Comparison of ENCODE assay signal across 19 cellular contexts in genomic region chr11:118484405-118484804, GRCh38. TPM values are rescaled to one million over a fixed set of nuclear protein-coding genes. Genes with fewer than 3 reads are reported as not detected.
A peak's percentile ranks its signal among the peaks of the same experiment; 100 is the strongest.
DNase-seq lines count a peak whose midpoint lies in the region; ATAC-seq, FAIRE-seq and TF ChIP-seq lines count a peak whose summit lies in the region.
"Had no signal": no experiment of that assay in that cellular context is flagged by ENCODE, and none has a peak within 500 bp of the region (broad histone marks: within the 10 kb centered on the region; RNA-seq: fewer than 3 reads in every experiment).

No MANE protein-coding gene starts in this region.

- no peak for DNase-seq in activated naive CD4-positive, alpha-beta T cell treated with anti-CD3 and anti-CD28 coated beads for 36 hours
- DNase-seq in activated naive CD4-positive, alpha-beta T cell treated with anti-CD3 and anti-CD28 coated beads, Interleukin-2, amount 50 U/mL, for 16 hours = no peak
- DNase-seq in CD4-positive, CD25-positive, alpha-beta regulatory T cell = no peak
- DNase-seq in IMR-90 = no peak
- no peak for DNase-seq in K562 (ENCODE audit: extremely low read depth in 1 of 4, low spot score in 3 of 4)
- no peak for DNase-seq in posterior cingulate gyrus
- no peak for DNase-seq in GM10248 (ENCODE audit: extremely low spot score)
- DNase-seq: Caco-2, GDM1, HCEC 1CT, KG1, NCI-H1105 treated with DMSO at 0.1 percent for 48 hours, NCI-H1694 treated with DMSO at 0.1 percent for 48 hours had no signal

- H3K4me3 Mint-ChIP-seq in activated naive CD4-positive, alpha-beta T cell treated with anti-CD3 and anti-CD28 coated beads for 36 hours = no peak overlapping the region
- no peak overlapping the region for H3K4me3 Mint-ChIP-seq in CD4-positive, CD25-positive, alpha-beta regulatory T cell
- H3K4me3 Mint-ChIP-seq: GM23338 had no signal

- H2BK20ac ChIP-seq in IMR-90 (ENCODE audit: low read depth, low read length) = no peak overlapping the region

- H3K4me1 ChIP-seq in CD4-positive, CD25-positive, alpha-beta regulatory T cell (ENCODE audit: control insufficient read depth, insufficient read depth, low read length, poor library complexity, severe bottlenecking) = no peaks in the 10 kb centered on the region
- H3K4me1 ChIP-seq in IMR-90 (ENCODE audit: control insufficient read depth, insufficient read depth, low read length) (no peaks in the 10 kb centered on the region), K562 (replicated peaks in 1 of 2; ENCODE audit: control insufficient read depth in 2 of 2, insufficient read depth in 2 of 2, low read length in 2 of 2) (no peaks in the 10 kb centered on the region)
- H3K4me1 ChIP-seq: Caco-2, SJSA1 had no signal

- BruUV-seq in IMR-90 (replicated peaks; lab: Mats Ljungman, UMichigan) = no TSS peak
- BruUV-seq in K562 (replicated peaks; lab: Mats Ljungman, UMichigan) = no TSS peak

- H3K79me1 ChIP-seq in IMR-90 (ENCODE audit: low read depth in 1 of 2, low read length in 2 of 2) = peaks cover 0 to 3% of the 10 kb centered on the region in 2 experiments; a peak in 2 of 4 replicates

- ATAC-seq in CD4-positive, CD25-positive, alpha-beta regulatory T cell (ENCODE audit: low read depth in 2 of 2) = no peak
- no peak for ATAC-seq in IMR-90 (ENCODE audit: low read depth)
- no peak for ATAC-seq in K562
- ATAC-seq in GM18868 (IDR thresholded peaks at IDR 0.05; ENCODE audit: unreplicated experiment) = no peak
- ATAC-seq: GM23338, Panc1 had no signal

- H3K56ac ChIP-seq in IMR-90 (ENCODE audit: extremely low read depth, insufficient read depth, low read length) = no peak overlapping the region

- no peak overlapping the region for H3K27ac ChIP-seq in CD4-positive, CD25-positive, alpha-beta regulatory T cell (ENCODE audit: insufficient read depth, low read length, poor library complexity, severe bottlenecking)
- H3K27ac ChIP-seq in IMR-90 (ENCODE audit: insufficient read depth, low read length) (no peak overlapping the region), K562 (ENCODE audit: extremely low read depth, low read depth, low read length) (no peak overlapping the region)
- H3K27ac ChIP-seq: C4-2B, SJSA1 had no signal

- peaks cover 4% of the 10 kb centered on the region for H3K4me1 Mint-ChIP-seq in activated naive CD4-positive, alpha-beta T cell treated with anti-CD3 and anti-CD28 coated beads for 36 hours (ENCODE audit: low read depth)
- H3K4me1 Mint-ChIP-seq in CD4-positive, CD25-positive, alpha-beta regulatory T cell = peaks cover 2 to 7% (median 7%) of the 10 kb centered on the region in 4 donors
- H3K4me1 Mint-ChIP-seq: GM23338 had no signal

- no peak for TF ChIP-seq EP300 in K562 (IDR thresholded peaks at IDR 0.05; ENCODE audit: low read length)

- TF ChIP-seq POLR2A in IMR-90 (IDR thresholded peaks at IDR 0.05; ENCODE audit: low read depth, low read length) (no peak), K562 (conservative IDR thresholded peaks at IDR 0.05) (no peak)

- H3K9me1 ChIP-seq in IMR-90 (ENCODE audit: insufficient read depth, low read length) = no peaks in the 10 kb centered on the region
- no peaks in the 10 kb centered on the region for H3K9me1 ChIP-seq in K562 (ENCODE audit: control insufficient read depth, insufficient read depth, low read length)

- H2BK15ac ChIP-seq in IMR-90 (ENCODE audit: low read depth, low read length) = no peak overlapping the region

- H4K20me1 ChIP-seq in IMR-90 (ENCODE audit: insufficient read depth, low read length) = no peaks in the 10 kb centered on the region
- no peaks in the 10 kb centered on the region for H4K20me1 ChIP-seq in K562 (replicated peaks; ENCODE audit: control insufficient read depth, insufficient read depth, low read length)

- H3K9me3 ChIP-seq in CD4-positive, CD25-positive, alpha-beta regulatory T cell (ENCODE audit: control insufficient read depth in 2 of 2, low read length in 2 of 2) = no peaks in the 10 kb centered on the region
- H3K9me3 ChIP-seq in IMR-90 (ENCODE audit: control insufficient read depth, insufficient read depth, low read length) (no peaks in the 10 kb centered on the region), K562 (replicated peaks; ENCODE audit: control insufficient read depth, insufficient read depth, low read depth, low read length) (no peaks in the 10 kb centered on the region)
- H3K9me3 ChIP-seq: Caco-2, SJSA1 had no signal

- H3K4me3 ChIP-seq in CD4-positive, CD25-positive, alpha-beta regulatory T cell (ENCODE audit: low read depth, low read length) = no peak overlapping the region
- H3K4me3 ChIP-seq in IMR-90 (ENCODE audit: insufficient read depth, low read depth, low read length) (no peak overlapping the region), K562 (no peak overlapping the region)
- H3K4me3 ChIP-seq: GM23338, SJSA1 had no signal

- H3K79me2 ChIP-seq in K562 (ENCODE audit: control insufficient read depth, insufficient read depth, low read length) = no peaks in the 10 kb centered on the region

- intact Hi-C loops in activated naive CD4-positive, alpha-beta T cell treated with anti-CD3 and anti-CD28 coated beads for 36 hours (cut with micrococcal nuclease) = no loop called here
- intact Hi-C loops in IMR-90 (cut with micrococcal nuclease) = no loop called here
- intact Hi-C loops in K562 (cut with micrococcal nuclease) = no loop called here
- intact Hi-C loops in posterior cingulate gyrus (cut with DNase I) = loop anchor here (10.0 kb wide), 1 partner anchor 80 kb away; the partner anchor contains the start of gene ATP5MG

- no peak overlapping the region for H3K4me2 ChIP-seq in IMR-90 (ENCODE audit: low read depth, low read length)
- no peak overlapping the region for H3K4me2 ChIP-seq in K562 (ENCODE audit: insufficient read depth, low read length)
- H3K4me2 ChIP-seq: GM23338 had no signal

- no peaks in the 10 kb centered on the region for H3K27me3 ChIP-seq in CD4-positive, CD25-positive, alpha-beta regulatory T cell (ENCODE audit: control insufficient read depth, insufficient read depth, low read length)
- H3K27me3 ChIP-seq in IMR-90 (ENCODE audit: control insufficient read depth, insufficient read depth, low read length) (no peaks in the 10 kb centered on the region), K562 (ENCODE audit: control insufficient read depth in 2 of 2, insufficient read depth in 2 of 2, low read length in 2 of 2) (no peaks in the 10 kb centered on the region)
- H3K27me3 ChIP-seq: SJSA1 had no signal

- H2AK5ac ChIP-seq in IMR-90 (ENCODE audit: low read depth, low read length) = no peak overlapping the region

- H3K14ac ChIP-seq in IMR-90 (replicated peaks; ENCODE audit: low read depth, low read length) = no peak overlapping the region

- no peak overlapping the region for H3K9ac ChIP-seq in IMR-90 (ENCODE audit: low read depth, low read length)
- no peak overlapping the region for H3K9ac ChIP-seq in K562 (ENCODE audit: insufficient read depth in 1 of 2, low read depth in 2 of 2, low read length in 2 of 2)

- H4K91ac ChIP-seq in IMR-90 (ENCODE audit: insufficient read depth, low read depth, low read length) = no peak overlapping the region

- TF ChIP-seq RAD21 in IMR-90 (IDR thresholded peaks at IDR 0.05; ENCODE audit: low read length) = no peak
- no peak for TF ChIP-seq RAD21 in K562 (CRISPR knock-in tag; conservative IDR thresholded peaks at IDR 0.05 in 1 of 2, IDR thresholded peaks at IDR 0.05 in 1 of 2)

- CTCF ChIA-PET in activated naive CD4-positive, alpha-beta T cell treated with anti-CD3 and anti-CD28 coated beads for 36 hours (lab: Charles Lee) = interaction anchor here (1.0 kb wide), 1 partner anchor 18 kb away, joined by 3 read pairs; no protein-coding TSS in a partner anchor
- CTCF ChIA-PET in IMR-90 (lab: Yijun Ruan, JAX) (no interaction called here), K562 (lab: Yijun Ruan, JAX; ENCODE audit: low intra/inter-chr PET ratio) (no interaction called here), GM10248 (lab: Yijun Ruan, JAX) (no interaction called here)

- WGBS in IMR-90 (ENCODE audit: extremely low coverage in 2 of 2, insufficient read length in 1 of 2), 2 experiments = no CpG with 5 or more reads among the region's 3 CpGs
- 96% methylated on average over 3 of the region's 3 CpGs for WGBS in K562 (ENCODE audit: insufficient coverage, low coverage, missing lambda C conversion rate)

- H3K23ac ChIP-seq in IMR-90 (ENCODE audit: low read depth, low read length) = no peak overlapping the region

- peaks cover 80% of the 10 kb centered on the region for H3K36me3 ChIP-seq in CD4-positive, CD25-positive, alpha-beta regulatory T cell (ENCODE audit: control insufficient read depth, insufficient read depth, low read length)
- H3K36me3 ChIP-seq in IMR-90 (ENCODE audit: control insufficient read depth, insufficient read depth, low read length) (peaks cover 36% of the 10 kb centered on the region), K562 (ENCODE audit: control insufficient read depth, insufficient read depth, low read length) (peaks cover 82% of the 10 kb centered on the region)

- no peak overlapping the region for H3K18ac ChIP-seq in IMR-90 (ENCODE audit: low read depth, low read length)

- no peak overlapping the region for H4K5ac ChIP-seq in IMR-90 (ENCODE audit: low read depth, low read length)

- TF ChIP-seq CTCF in IMR-90 (conservative IDR thresholded peaks at IDR 0.05; ENCODE audit: low read depth, low read length) = no peak
- TF ChIP-seq CTCF in K562 (IDR thresholded peaks at IDR 0.05 in 2 of 3, conservative IDR thresholded peaks at IDR 0.05 in 1 of 3; ENCODE audit: insufficient read depth in 2 of 3, low read depth in 1 of 3, low read length in 3 of 3) = no peak
- TF ChIP-seq CTCF in GM10248 (IDR thresholded peaks at IDR 0.05; ENCODE audit: control extremely low read depth, extremely low read depth, low read depth, missing control alignments) = no peak

- no peak overlapping the region for H2BK120ac ChIP-seq in IMR-90 (ENCODE audit: low read depth, low read length)

- no peak overlapping the region for H2AK9ac ChIP-seq in IMR-90 (replicated peaks; ENCODE audit: low read depth, low read length, poor library complexity)

- in situ Hi-C loops in IMR-90 (cut with MboI; ENCODE audit: low sequenced_read_pairs) = no loop called here
- in situ Hi-C loops in K562 (cut with MboI) = no loop called here

- POLR2A ChIA-PET in IMR-90 (lab: Charles Lee; ENCODE audit: unreplicated experiment) (no interaction called here), K562 (lab: Yijun Ruan, JAX) (no interaction called here), GM10248 (lab: Yijun Ruan, JAX) (no interaction called here)

- H3K9me3 Mint-ChIP-seq in activated naive CD4-positive, alpha-beta T cell treated with anti-CD3 and anti-CD28 coated beads for 36 hours = peaks cover 1% of the 10 kb centered on the region
- H3K9me3 Mint-ChIP-seq in CD4-positive, CD25-positive, alpha-beta regulatory T cell = no peaks in the 10 kb centered on the region
- H3K9me3 Mint-ChIP-seq: GM23338 had no signal

- H3K36me3 Mint-ChIP-seq in activated naive CD4-positive, alpha-beta T cell treated with anti-CD3 and anti-CD28 coated beads for 36 hours (ENCODE audit: low read depth) = peaks cover 31% of the 10 kb centered on the region
- peaks cover 29% of the 10 kb centered on the region for H3K36me3 Mint-ChIP-seq in CD4-positive, CD25-positive, alpha-beta regulatory T cell

- H2AFZ ChIP-seq in IMR-90 (replicated peaks; ENCODE audit: low read length, poor library complexity) = no peak overlapping the region
- H2AFZ ChIP-seq in K562 (ENCODE audit: low read depth, low read length) = no peak overlapping the region
- H2AFZ ChIP-seq: GM23338 had no signal

- H3K4ac ChIP-seq in IMR-90 (ENCODE audit: low read depth, low read length) = no peak overlapping the region

- H3K27me3 Mint-ChIP-seq in activated naive CD4-positive, alpha-beta T cell treated with anti-CD3 and anti-CD28 coated beads for 36 hours (ENCODE audit: low read depth) = no peaks in the 10 kb centered on the region
- no peaks in the 10 kb centered on the region for H3K27me3 Mint-ChIP-seq in CD4-positive, CD25-positive, alpha-beta regulatory T cell

- dilution Hi-C loops in IMR-90 (cut with HindIII; ENCODE audit: low sequenced_read_pairs, unreplicated experiment) = no loop called here

- no peak overlapping the region for H2BK5ac ChIP-seq in IMR-90 (ENCODE audit: low read depth, low read length, poor library complexity, severe bottlenecking)

- H4K8ac ChIP-seq in IMR-90 (ENCODE audit: low read depth in 2 of 2, low read length in 2 of 2) = no peak overlapping the region

- no peak for FAIRE-seq in K562 (lab: Jason Lieb, UNC)

- H3K27ac Mint-ChIP-seq in activated naive CD4-positive, alpha-beta T cell treated with anti-CD3 and anti-CD28 coated beads for 36 hours = peak overlapping the region; percentile 18
- peak overlapping the region in 2 of 3 donors; percentile 16 to 37 for H3K27ac Mint-ChIP-seq in CD4-positive, CD25-positive, alpha-beta regulatory T cell
- H3K27ac Mint-ChIP-seq: GM23338 had no signal

RNA-seq across cellular contexts. Expression of gene TTC36, which starts 42.9 kb away (rescaled TPM):
- not detected for total RNA-seq in activated naive CD4-positive, alpha-beta T cell treated with anti-CD3 and anti-CD28 coated beads for 36 hours
- not detected for total RNA-seq in CD4-positive, CD25-positive, alpha-beta regulatory T cell
- under 1 TPM; 0.22 to 0.87 (median 0.50) TPM for polyA plus RNA-seq in CD4-positive, CD25-positive, alpha-beta regulatory T cell
- total RNA-seq in IMR-90 (2012; rRNA removed) (not detected in 2 replicates), K562 (2014; rRNA removed) (0.78 TPM in 1 of 2 replicates, not detected in the other), K562 (2014; rRNA removed; fragmentation: Illumina TruSeq; extraction: Trizol) (not detected in 2 replicates), K562 (2015; rRNA removed; fragmentation: Illumina TruSeq; extraction: Trizol) (not detected in 2 replicates), K562 (2021) (0.22 and 0.36 TPM in 2 replicates)
- polyA plus RNA-seq in IMR-90 (2012; rRNA removed) (not detected in 2 replicates), K562 (2011; rRNA removed) (not detected in 2 replicates), K562 (2014; fragmentation: Illumina TruSeq; extraction: Trizol) (not detected in 2 replicates), K562 (2014; fragmentation: Nextera tagmentation; extraction: Ambion mirVana) (not detected), K562 (2014; rRNA removed) (0.23 and 0.59 TPM in 2 replicates)
- 0.21 TPM in 1 of 2 replicates, not detected in the other for polyA plus RNA-seq in IMR-90 (2012; cell fraction: cytosol; rRNA removed)
- 0.13 and 1.5 TPM in 2 replicates for polyA plus RNA-seq in IMR-90 (2012; cell fraction: nucleus; rRNA removed; ENCODE audit: low replicate concordance)
- total RNA-seq in K562 (2011; cell fraction: chromatin; rRNA removed; ENCODE audit: low replicate concordance) = not detected in 2 replicates
- total RNA-seq in K562 (2011; cell fraction: nucleolus; rRNA removed) = 0.66 and 0.83 TPM in 2 replicates
- total RNA-seq in K562 (2011; cell fraction: nucleoplasm; rRNA removed) = not detected in 2 replicates
- polyA plus RNA-seq in K562 (2011; cell fraction: cytosol; rRNA removed) = 0.06 TPM in 1 of 2 replicates, not detected in the other
- polyA plus RNA-seq in K562 (2011; cell fraction: nucleus; rRNA removed) = 0.18 and 0.53 TPM in 2 replicates
- polyA plus RNA-seq in K562 (2012) = 0.14 and 0.15 TPM in 2 replicates
- polyA minus RNA-seq in K562 (2011; rRNA and poly(A)+ RNA removed) = not detected in 2 replicates
- not detected in 2 replicates for polyA minus RNA-seq in K562 (2011; cell fraction: cytosol; rRNA and poly(A)+ RNA removed)
- 0.27 and 0.78 TPM in 2 replicates for polyA minus RNA-seq in K562 (2011; cell fraction: nucleus; rRNA and poly(A)+ RNA removed)
- total RNA-seq: NCI-H460, SJSA1 had no signal

RNA-seq across cellular contexts. Expression of gene TMEM25, which starts 46.6 kb away (rescaled TPM):
- total RNA-seq in activated naive CD4-positive, alpha-beta T cell treated with anti-CD3 and anti-CD28 coated beads for 36 hours = 10 to 100 TPM; 13.3 to 14.1 TPM
- 10.7 TPM for total RNA-seq in CD4-positive, CD25-positive, alpha-beta regulatory T cell
- 10 to 100 TPM in 3 of 4 donors, 1 to 10 TPM in 1; 10.0 to 17.3 (median 14.2) TPM for polyA plus RNA-seq in CD4-positive, CD25-positive, alpha-beta regulatory T cell
- total RNA-seq in IMR-90 (2012; rRNA removed) (14.0 and 14.2 TPM in 2 replicates), K562 (2014; rRNA removed) (1.5 and 2.1 TPM in 2 replicates), K562 (2014; rRNA removed; fragmentation: Illumina TruSeq; extraction: Trizol) (0.77 and 1.2 TPM in 2 replicates), K562 (2015; rRNA removed; fragmentation: Illumina TruSeq; extraction: Trizol) (1.8 and 2.0 TPM in 2 replicates), K562 (2021) (3.2 TPM in 2 replicates)
- polyA plus RNA-seq in IMR-90 (2012; rRNA removed) (37.1 and 41.7 TPM in 2 replicates), K562 (2011; rRNA removed) (2.2 and 7.1 TPM in 2 replicates), K562 (2014; fragmentation: Illumina TruSeq; extraction: Trizol) (2.7 and 3.4 TPM in 2 replicates), K562 (2014; fragmentation: Nextera tagmentation; extraction: Ambion mirVana) (under 1 TPM; 0.34 to 0.49 TPM), K562 (2014; rRNA removed) (3.8 and 4.3 TPM in 2 replicates)
- 19.5 and 40.7 TPM in 2 replicates for polyA plus RNA-seq in IMR-90 (2012; cell fraction: cytosol; rRNA removed)
- polyA plus RNA-seq in IMR-90 (2012; cell fraction: nucleus; rRNA removed; ENCODE audit: low replicate concordance) = 67.7 and 134 TPM in 2 replicates
- total RNA-seq in K562 (2011; cell fraction: chromatin; rRNA removed; ENCODE audit: low replicate concordance) = 15.4 and 39.3 TPM in 2 replicates
- 19.7 and 20.1 TPM in 2 replicates for total RNA-seq in K562 (2011; cell fraction: nucleolus; rRNA removed)
- total RNA-seq in K562 (2011; cell fraction: nucleoplasm; rRNA removed) = 15.8 and 18.2 TPM in 2 replicates
- 4.0 and 6.3 TPM in 2 replicates for polyA plus RNA-seq in K562 (2011; cell fraction: cytosol; rRNA removed)
- polyA plus RNA-seq in K562 (2011; cell fraction: nucleus; rRNA removed) = 35.3 and 59.2 TPM in 2 replicates
- 1.6 and 4.2 TPM in 2 replicates for polyA plus RNA-seq in K562 (2012)
- polyA minus RNA-seq in K562 (2011; rRNA and poly(A)+ RNA removed) = 4.1 and 5.3 TPM in 2 replicates
- polyA minus RNA-seq in K562 (2011; cell fraction: cytosol; rRNA and poly(A)+ RNA removed) = 2.1 and 6.1 TPM in 2 replicates
- 11.3 and 17.8 TPM in 2 replicates for polyA minus RNA-seq in K562 (2011; cell fraction: nucleus; rRNA and poly(A)+ RNA removed)

RNA-seq across cellular contexts. Expression of gene KMT2A, which starts 48.1 kb away (rescaled TPM):
- 10 to 100 TPM; 68.4 to 68.5 TPM for total RNA-seq in activated naive CD4-positive, alpha-beta T cell treated with anti-CD3 and anti-CD28 coated beads for 36 hours
- 179 TPM for total RNA-seq in CD4-positive, CD25-positive, alpha-beta regulatory T cell
- 10 to 100 TPM; 12.1 to 19.5 (median 18.2) TPM for polyA plus RNA-seq in CD4-positive, CD25-positive, alpha-beta regulatory T cell
- total RNA-seq in IMR-90 (2012; rRNA removed) = 19.7 and 21.1 TPM in 2 replicates
- 15.0 and 18.2 TPM in 2 replicates for polyA plus RNA-seq in IMR-90 (2012; rRNA removed)
- 6.1 and 6.3 TPM in 2 replicates for polyA plus RNA-seq in IMR-90 (2012; cell fraction: cytosol; rRNA removed)
- 26.7 and 54.4 TPM in 2 replicates for polyA plus RNA-seq in IMR-90 (2012; cell fraction: nucleus; rRNA removed; ENCODE audit: low replicate concordance)
- total RNA-seq in K562 (2011; cell fraction: chromatin; rRNA removed; ENCODE audit: low replicate concordance) = 227 and 437 TPM in 2 replicates
- 184 and 220 TPM in 2 replicates for total RNA-seq in K562 (2011; cell fraction: nucleolus; rRNA removed)
- 320 and 503 TPM in 2 replicates for total RNA-seq in K562 (2011; cell fraction: nucleoplasm; rRNA removed)
- 27.0 and 34.8 TPM in 2 replicates for total RNA-seq in K562 (2014; rRNA removed)
- total RNA-seq in K562 (2014; rRNA removed; fragmentation: Illumina TruSeq; extraction: Trizol) = 37.0 and 44.1 TPM in 2 replicates
- total RNA-seq in K562 (2015; rRNA removed; fragmentation: Illumina TruSeq; extraction: Trizol) = 32.9 and 33.7 TPM in 2 replicates
- 58.9 and 59.9 TPM in 2 replicates for total RNA-seq in K562 (2021)
- polyA plus RNA-seq in K562 (2011; rRNA removed) = 28.3 and 30.4 TPM in 2 replicates
- polyA plus RNA-seq in K562 (2011; cell fraction: cytosol; rRNA removed) = 24.5 and 37.4 TPM in 2 replicates
- polyA plus RNA-seq in K562 (2011; cell fraction: nucleus; rRNA removed) = 159 and 233 TPM in 2 replicates
- 26.7 and 27.2 TPM in 2 replicates for polyA plus RNA-seq in K562 (2012)
- polyA plus RNA-seq in K562 (2014; fragmentation: Illumina TruSeq; extraction: Trizol) = 41.6 and 48.9 TPM in 2 replicates
- 10 to 100 TPM in 1 of 2 experiments, 1 to 10 TPM in 1; 9.6 to 10.8 TPM for polyA plus RNA-seq in K562 (2014; fragmentation: Nextera tagmentation; extraction: Ambion mirVana)
- polyA plus RNA-seq in K562 (2014; rRNA removed) = 32.6 and 36.9 TPM in 2 replicates
- 95.7 and 118 TPM in 2 replicates for polyA minus RNA-seq in K562 (2011; rRNA and poly(A)+ RNA removed)
- polyA minus RNA-seq in K562 (2011; cell fraction: cytosol; rRNA and poly(A)+ RNA removed) = 53.8 and 61.4 TPM in 2 replicates
- polyA minus RNA-seq in K562 (2011; cell fraction: nucleus; rRNA and poly(A)+ RNA removed) = 141 and 184 TPM in 2 replicates
